In the genomic region with DNA sequence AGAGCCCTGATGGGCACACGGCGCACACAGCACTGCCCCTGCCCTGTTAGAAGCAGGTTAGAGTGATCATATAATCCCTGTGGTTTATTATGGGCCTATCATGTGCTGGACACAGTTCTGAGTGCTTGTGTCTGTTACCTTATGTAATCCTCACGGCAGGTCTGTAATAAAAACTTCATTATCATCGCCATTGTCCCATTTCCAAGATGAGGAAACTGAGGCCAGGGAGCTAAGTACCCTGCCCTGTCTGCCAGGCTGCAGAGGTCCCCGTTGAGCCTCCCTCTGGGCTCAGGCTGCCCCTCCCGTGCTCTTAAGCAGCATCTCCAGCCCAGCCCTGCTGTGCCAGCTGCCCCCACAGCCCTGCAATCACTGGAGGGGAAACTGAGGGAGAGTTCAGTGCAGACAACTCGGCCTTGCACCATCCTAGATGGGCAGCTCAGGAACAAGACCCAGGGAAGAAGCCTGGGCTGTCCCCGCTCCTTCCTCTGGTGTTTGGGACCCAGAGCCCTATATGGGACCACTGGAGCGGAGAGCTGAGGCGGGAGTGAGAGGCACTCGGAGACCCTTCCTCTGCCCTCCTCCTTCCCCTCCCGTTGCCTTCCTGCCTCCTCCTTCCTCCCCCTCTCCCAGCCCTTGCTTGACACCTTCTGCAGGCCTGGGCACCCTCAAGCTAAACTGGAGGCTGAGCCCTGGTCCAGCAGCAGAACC, we compare ENCODE assay signal across 24 cellular contexts. TPM values are rescaled to one million over a fixed set of nuclear protein-coding genes. Genes with fewer than 3 reads are reported as not detected.
DNase-seq lines count a peak whose midpoint lies in the region; FAIRE-seq and TF ChIP-seq lines count a peak whose summit lies in the region.
"Had no signal": no experiment of that assay in that cellular context is flagged by ENCODE, and none has a peak within 500 bp of the region (broad histone marks: within the 10 kb centered on the region; RNA-seq: fewer than 3 reads in every experiment).

No MANE protein-coding gene starts in this region.

- H3K36me3 ChIP-seq in BLaER1: no peaks in the 10 kb centered on the region
- H3K36me3 ChIP-seq in spleen: no peaks in the 10 kb centered on the region
- H3K36me3 ChIP-seq: SJSA1 had no signal

- 76 to 87% (median 82%) methylated on average over 11 to 12 of the region's 12 CpGs for WGBS in spleen, 5 donors

- no peak overlapping the region for H3K27ac ChIP-seq in BLaER1
- no peak overlapping the region for H3K27ac ChIP-seq in spleen
- H3K27ac ChIP-seq: HL-60, PC-9, SJSA1 had no signal

- intact Hi-C loops in spleen (cut with DNase I; ENCODE audit: low total_unique reads): no loop called here

- peak; percentile 23 for FAIRE-seq in HTR-8/SVneo (lab: Jason Lieb, UNC)
- FAIRE-seq: GM12892 had no signal

- no peaks in the 10 kb centered on the region for H3K9me3 ChIP-seq in BLaER1
- no peaks in the 10 kb centered on the region for H3K9me3 ChIP-seq in spleen
- H3K9me3 ChIP-seq: SJSA1 had no signal

- peak overlapping the region; percentile 77 for H3K4me2 ChIP-seq in BLaER1
- H3K4me2 ChIP-seq: GM23338, PC-9 had no signal

- DNase-seq in HTR-8/SVneo (ENCODE audit: insufficient read length, low spot score) (no peak), islet precursor cell (peak; percentile 50), spleen (peak; percentile 56), SKM-1 (lab: John Stamatoyannopoulos, UW; ENCODE audit: unreplicated experiment) (no peak), OCI-M2 (lab: John Stamatoyannopoulos, UW; ENCODE audit: unreplicated experiment) (no peak)
- DNase-seq in stimulated activated naive CD4-positive, alpha-beta T cell treated with Interleukin-2 at 50 U/mL for 16 hours (lab: John Stamatoyannopoulos, UW): no peak
- DNase-seq: Calu3, DMS153, DND-41, HCEC 1CT, Kasumi-1, NCI-H1092 treated with DMSO at 0.1 percent for 48 hours, NCI-H1436 treated with DMSO at 0.1 percent for 48 hours, NCI-H187 treated with DMSO at 0.1 percent for 48 hours, NCI-H446, NCI-H524 treated with DMSO at 0.1 percent for 48 hours, NCI-H774 had no signal

- H4K20me1 ChIP-seq in BLaER1: no peaks in the 10 kb centered on the region

- no peak for TF ChIP-seq POLR2A in spleen (IDR thresholded peaks at IDR 0.05)

- H3K4me3 ChIP-seq in BLaER1 (no peak overlapping the region), spleen (no peak overlapping the region)
- H3K4me3 ChIP-seq: GM23338, PC-9, SJSA1 had no signal

- H3K27me3 ChIP-seq in BLaER1 (peaks cover 9% of the 10 kb centered on the region; the same call in 1 of the 2 replicates), spleen (replicated peaks in 1 of 7) (peaks cover 0 to 64% (median 13%) of the 10 kb centered on the region in 7 donors)
- H3K27me3 ChIP-seq: SJSA1 had no signal

- no peak overlapping the region for H3K9ac ChIP-seq in BLaER1

- TF ChIP-seq CTCF in spleen (IDR thresholded peaks at IDR 0.05 in 8 of 11, conservative IDR thresholded peaks at IDR 0.05 in 3 of 11): no peak

- H3K4me1 ChIP-seq in BLaER1 (peaks cover 55% of the 10 kb centered on the region), spleen (peaks cover 5 to 21% (median 16%) of the 10 kb centered on the region in 6 donors)

RNA-seq across cellular contexts. Expression of gene WNT3, which starts 42.0 kb away (rescaled TPM):
- under 1 TPM; 0.32 to 0.94 (median 0.66) TPM for total RNA-seq in spleen
- under 1 TPM; 0.63 to 0.74 (median 0.67) TPM for polyA plus RNA-seq in spleen
- total RNA-seq: T-helper 1 cell treated with Interleukin-12 subunit alpha and Interleukin-12 subunit beta and Interleukin-4 antibody, amounts not matched to agents 30 ng/mL and 1 ng/mL, for 36 hours had no signal

Comparison
In these comparisons a context has a peak if more than half of its experiments do, and no peak if none do; other contexts are left out.
1. DNase-seq: peak in islet precursor cell (single experiment) and spleen (single experiment); none in HTR-8/SVneo (single experiment), SKM-1 (single experiment), stimulated activated naive CD4-positive, alpha-beta T cell treated with Interleukin-2 at 50 U/mL for 16 hours (single experiment) and OCI-M2 (single experiment).